ENCODE assay signal across 8 cellular contexts in genomic region chr19:2171349-2172145, GRCh38. TPM values are rescaled to one million over a fixed set of nuclear protein-coding genes. Genes with fewer than 3 reads are reported as not detected.
DNase-seq lines count a peak whose midpoint lies in the region; ATAC-seq lines count a peak whose summit lies in the region.

No MANE protein-coding gene starts in this region.

- peak overlapping the region in 1 of 3 donors; percentile 35 for H3K4me3 ChIP-seq in skeletal muscle tissue (ENCODE audit: low read length in 3 of 3)

- H3K4me1 ChIP-seq in skeletal muscle tissue (ENCODE audit: control insufficient read depth in 3 of 3, insufficient read depth in 3 of 3, low read length in 3 of 3) = peaks cover 66 to 78% (median 76%) of the 10 kb centered on the region in 3 donors

- no peaks in the 10 kb centered on the region for H3K36me3 ChIP-seq in skeletal muscle tissue (ENCODE audit: control insufficient read depth in 3 of 3, insufficient read depth in 3 of 3, low read length in 3 of 3)

- no peaks in the 10 kb centered on the region for H3K27me3 ChIP-seq in skeletal muscle tissue (ENCODE audit: control insufficient read depth in 3 of 3, insufficient read depth in 3 of 3, low read length in 3 of 3)

- no peaks in the 10 kb centered on the region for H3K9me3 ChIP-seq in skeletal muscle tissue (ENCODE audit: control insufficient read depth in 3 of 3, low read length in 3 of 3)

- ATAC-seq in HG03159 (IDR thresholded peaks at IDR 0.05; ENCODE audit: unreplicated experiment) = peak; percentile 44

- peak overlapping the region; percentile 7 to 66 (median 51) for H3K9ac ChIP-seq in skeletal muscle tissue (ENCODE audit: low read depth in 1 of 3, low read length in 3 of 3)

- H3K27ac ChIP-seq in skeletal muscle tissue (ENCODE audit: low read depth, low read length) = peak overlapping the region; percentile 99

- DNase-seq in NCI-H1417 (lab: John Stamatoyannopoulos, UW) (peak; percentile 11 to 43 (median 33)), NCI-H1417 treated with DMSO at 0.1 percent for 48 hours (lab: John Stamatoyannopoulos, UW) (no peak), NCI-H187 treated with DMSO at 0.1 percent for 48 hours (lab: John Stamatoyannopoulos, UW) (no peak), GDM1 (lab: John Stamatoyannopoulos, UW) (no peak)
- DNase-seq in activated CD4-positive, alpha-beta T cell treated with anti-CD3 and anti-CD28 coated beads for 1 hour = peak; percentile 55
- peak; percentile 52 for DNase-seq in effector CD8-positive, alpha-beta T cell (lab: John Stamatoyannopoulos, UW)

RNA-seq across cellular contexts. Expression of gene DOT1L, which starts 7.8 kb away (rescaled TPM):
- total RNA-seq in skeletal muscle tissue = 5.7 TPM

RNA-seq across cellular contexts. Expression of gene AP3D1, which starts 20.2 kb away (rescaled TPM):
- 33.4 TPM for total RNA-seq in skeletal muscle tissue

Comparison
In these comparisons a context has a peak if more than half of its experiments do, and no peak if none do; other contexts are left out.
1. DNase-seq: peak in NCI-H1417 (3 of 3), activated CD4-positive, alpha-beta T cell treated with anti-CD3 and anti-CD28 coated beads for 1 hour (single experiment) and effector CD8-positive, alpha-beta T cell (single experiment); none in NCI-H1417 treated with DMSO at 0.1 percent for 48 hours (single experiment), NCI-H187 treated with DMSO at 0.1 percent for 48 hours (single experiment) and GDM1 (single experiment).